In the genomic region with DNA sequence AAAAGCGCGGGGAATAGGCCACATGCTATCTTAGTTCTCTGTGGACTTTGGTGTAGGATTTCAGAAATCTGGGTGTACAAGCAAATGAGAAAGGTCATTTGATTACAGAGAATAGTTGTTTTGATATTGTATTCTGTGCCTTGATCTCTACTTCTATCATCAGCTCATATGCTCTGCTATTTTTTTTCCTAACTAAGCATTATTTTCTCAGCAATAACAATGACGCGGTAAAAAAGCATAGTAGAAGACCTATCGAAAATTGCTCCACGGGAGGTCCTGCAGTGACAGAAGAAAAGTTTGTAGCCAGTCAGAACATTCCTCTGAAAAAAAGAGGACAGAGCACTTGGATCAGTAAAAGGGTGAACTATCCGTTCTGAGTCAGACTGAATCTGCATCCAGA, we compare ENCODE assay signal across 26 cellular contexts. TPM values are rescaled to one million over a fixed set of nuclear protein-coding genes. Genes with fewer than 3 reads are reported as not detected.
DNase-seq lines count a peak whose midpoint lies in the region; ATAC-seq and TF ChIP-seq lines count a peak whose summit lies in the region.
"Had no signal": no experiment of that assay in that cellular context is flagged by ENCODE, and none has a peak within 500 bp of the region (broad histone marks: within the 10 kb centered on the region; RNA-seq: fewer than 3 reads in every experiment).

No MANE protein-coding gene starts in this region.

- no peak for TF ChIP-seq EP300 in stomach (IDR thresholded peaks at IDR 0.05)

- H3K79me1 ChIP-seq in mesenchymal stem cell (replicated peaks; ENCODE audit: low read length, poor library complexity, severe bottlenecking): peaks cover 2% of the 10 kb centered on the region

- no peak overlapping the region for H3K4ac ChIP-seq in mesenchymal stem cell (ENCODE audit: low read depth in 1 of 2, low read length in 2 of 2)

- H3K4me1 ChIP-seq in mesenchymal stem cell (ENCODE audit: control insufficient read depth, insufficient read depth, low read depth, low read length): peaks cover 7% of the 10 kb centered on the region
- peaks cover 26 to 64% (median 38%) of the 10 kb centered on the region in 4 donors for H3K4me1 ChIP-seq in stomach

- H3K27me3 ChIP-seq in mesenchymal stem cell (ENCODE audit: control insufficient read depth in 1 of 2, insufficient read depth in 1 of 2, low read length in 2 of 2) (no peaks in the 10 kb centered on the region), stomach (peaks cover 0 to 13% (median 0%) of the 10 kb centered on the region in 3 donors)
- H3K27me3 ChIP-seq: SJSA1 had no signal

- no peak overlapping the region for H4K91ac ChIP-seq in mesenchymal stem cell (ENCODE audit: low read length)

- H3K27ac Mint-ChIP-seq in activated naive CD8-positive, alpha-beta T cell: no peak overlapping the region
- H3K27ac Mint-ChIP-seq in activated naive CD8-positive, alpha-beta T cell treated with anti-CD3 and anti-CD28 coated beads, Interleukin-2, amount 50 U/mL, for 24 hours: no peak overlapping the region
- no peak overlapping the region for H3K27ac Mint-ChIP-seq in T-cell
- H3K27ac Mint-ChIP-seq: activated naive CD4-positive, alpha-beta T cell treated with anti-CD3 and anti-CD28 coated beads for 36 hours; dendritic cell treated with granulocyte-macrophage colony-stimulating factor and Interleukin-4, amounts not matched to agents 40 ng/mL and 50 ng/mL, for 4 days had no signal

- no peaks in the 10 kb centered on the region for H3K9me3 ChIP-seq in mesenchymal stem cell (ENCODE audit: control insufficient read depth, low read length)
- H3K9me3 ChIP-seq in stomach: no peaks in the 10 kb centered on the region
- H3K9me3 ChIP-seq: HAP-1, left ventricle myocardium inferior, mucosa of descending colon, SJSA1 had no signal

- ATAC-seq in activated naive CD8-positive, alpha-beta T cell treated with anti-CD3 and anti-CD28 coated beads, Interleukin-2, amount 50 U/mL, for 24 hours: no peak
- no peak for ATAC-seq in T-cell (replicated peaks in 1 of 4)
- ATAC-seq in HG02938 (IDR thresholded peaks at IDR 0.05; ENCODE audit: unreplicated experiment): no peak
- no peak for ATAC-seq in GM21390 (IDR thresholded peaks at IDR 0.05; ENCODE audit: unreplicated experiment)
- ATAC-seq: mucosa of descending colon had no signal

- no peak for TF ChIP-seq CTCF in stomach (IDR thresholded peaks at IDR 0.05)

- H3K36me3 Mint-ChIP-seq in activated naive CD8-positive, alpha-beta T cell: no peaks in the 10 kb centered on the region
- H3K36me3 Mint-ChIP-seq in activated naive CD8-positive, alpha-beta T cell treated with anti-CD3 and anti-CD28 coated beads, Interleukin-2, amount 50 U/mL, for 24 hours (ENCODE audit: low read depth): no peaks in the 10 kb centered on the region
- H3K36me3 Mint-ChIP-seq in T-cell: no peaks in the 10 kb centered on the region

- no peak overlapping the region for H2BK15ac ChIP-seq in mesenchymal stem cell (ENCODE audit: low read depth, poor library complexity, severe bottlenecking)

- WGBS in mesenchymal stem cell: 93% methylated on average over 5 of the region's 7 CpGs
- WGBS in stomach, 5 donors: 47 to 83% (median 60%) methylated on average over 7 of the region's 7 CpGs

- no peak overlapping the region for H3K23ac ChIP-seq in mesenchymal stem cell (ENCODE audit: low read length in 2 of 2)

- H2BK12ac ChIP-seq in mesenchymal stem cell (ENCODE audit: low read length in 2 of 2): no peak overlapping the region

- peaks cover 9% of the 10 kb centered on the region for H3K4me1 Mint-ChIP-seq in activated naive CD8-positive, alpha-beta T cell (ENCODE audit: low read depth)
- H3K4me1 Mint-ChIP-seq in activated naive CD8-positive, alpha-beta T cell treated with anti-CD3 and anti-CD28 coated beads, Interleukin-2, amount 50 U/mL, for 24 hours: peaks cover 9% of the 10 kb centered on the region
- peaks cover 0 to 4% (median 4%) of the 10 kb centered on the region in 3 donors for H3K4me1 Mint-ChIP-seq in T-cell

- H3K4me2 ChIP-seq in mesenchymal stem cell (ENCODE audit: low read length, poor library complexity, severe bottlenecking): no peak overlapping the region

- H3K27ac ChIP-seq in mesenchymal stem cell (ENCODE audit: low read length, poor library complexity, severe bottlenecking) (no peak overlapping the region), stomach (peak overlapping the region; percentile 59 to 99 (median 98))
- H3K27ac ChIP-seq: SJSA1 had no signal

- TF ChIP-seq POLR2A in stomach (IDR thresholded peaks at IDR 0.05): no peak

- intact Hi-C loops in stomach (cut with DNase I; ENCODE audit: low total_unique reads): no loop called here

- H3K36me3 ChIP-seq in mesenchymal stem cell (ENCODE audit: control insufficient read depth in 1 of 2, insufficient read depth in 2 of 2, low read depth in 1 of 2, low read length in 2 of 2) (no peaks in the 10 kb centered on the region), stomach (no peaks in the 10 kb centered on the region)
- H3K36me3 ChIP-seq: HAP-1, left ventricle myocardium inferior had no signal

- POLR2A ChIA-PET in T-cell (lab: Charles Lee): no interaction called here

- DNase-seq in activated naive CD8-positive, alpha-beta T cell treated with anti-CD3 and anti-CD28 coated beads, Interleukin-2, amount 50 U/mL, for 24 hours: no peak
- DNase-seq in T-cell (no peak), mesenchymal stem cell (no peak), stomach (no peak), NCI-H748 (lab: John Stamatoyannopoulos, UW; ENCODE audit: unreplicated experiment) (no peak)
- DNase-seq: activated CD4-positive, CD25-positive, alpha-beta regulatory T cell; activated CD8-positive, alpha-beta memory T cell treated with anti-CD3 and anti-CD28 coated beads for 24 hours; activated naive CD4-positive, alpha-beta T cell treated with anti-CD3 and anti-CD28 coated beads for 36 hours; activated T-cell treated with anti-CD3 and anti-CD28 coated beads, Interleukin-2, amount 50 U/mL, for 48 hours; anterior cingulate cortex; C1 segment of cervical spinal cord; DMS153; left ventricle myocardium inferior; MM.1S; mucosa of descending colon; NCI-H1436; NK-92 treated with Interleukin-12 subunit alpha and Interleukin-12 subunit beta, amount 100 ng/mL, for 24 hours; stimulated activated CD4-positive, alpha-beta T cell treated with anti-CD3 and anti-CD28 coated beads, Interleukin-12 subunit alpha, Interleukin-12 subunit beta, amount 100 ng/mL, for 4 hours; stimulated activated CD4-positive, alpha-beta T cell treated with anti-CD3 and anti-CD28 coated beads, Interleukin-4, amount 100 ng/mL, for 4 hours had no signal

- no peak overlapping the region for H2AFZ ChIP-seq in mesenchymal stem cell (ENCODE audit: low read depth, low read length)

- peaks cover 32% of the 10 kb centered on the region for H3K27me3 Mint-ChIP-seq in activated naive CD8-positive, alpha-beta T cell
- H3K27me3 Mint-ChIP-seq in activated naive CD8-positive, alpha-beta T cell treated with anti-CD3 and anti-CD28 coated beads, Interleukin-2, amount 50 U/mL, for 24 hours: peaks cover 27% of the 10 kb centered on the region
- H3K27me3 Mint-ChIP-seq in T-cell: peaks cover 25 to 34% of the 10 kb centered on the region in 2 donors

- H3K14ac ChIP-seq in mesenchymal stem cell (ENCODE audit: low read length in 2 of 2): no peak overlapping the region

- no peak overlapping the region for H3K18ac ChIP-seq in mesenchymal stem cell (ENCODE audit: low read depth in 1 of 2, low read length in 2 of 2)

- no peaks in the 10 kb centered on the region for H3K9me3 Mint-ChIP-seq in activated naive CD8-positive, alpha-beta T cell (ENCODE audit: low read depth)
- no peaks in the 10 kb centered on the region for H3K9me3 Mint-ChIP-seq in activated naive CD8-positive, alpha-beta T cell treated with anti-CD3 and anti-CD28 coated beads, Interleukin-2, amount 50 U/mL, for 24 hours
- no peaks in the 10 kb centered on the region for H3K9me3 Mint-ChIP-seq in T-cell
- H3K9me3 Mint-ChIP-seq: activated naive CD4-positive, alpha-beta T cell treated with anti-CD3 and anti-CD28 coated beads for 36 hours; dendritic cell treated with granulocyte-macrophage colony-stimulating factor and Interleukin-4, amounts not matched to agents 40 ng/mL and 50 ng/mL, for 4 days had no signal

- no peak overlapping the region for H2BK5ac ChIP-seq in mesenchymal stem cell (ENCODE audit: low read depth, low read length, poor library complexity, severe bottlenecking)

- peak overlapping the region; percentile 93 for H3K9ac ChIP-seq in mesenchymal stem cell (ENCODE audit: low read length)

- peak overlapping the region in 1 of 2 experiments; percentile 81 for H3K4me3 ChIP-seq in mesenchymal stem cell (ENCODE audit: insufficient read depth in 1 of 2, low read depth in 1 of 2, low read length in 2 of 2)
- H3K4me3 ChIP-seq in stomach: no peak overlapping the region
- H3K4me3 ChIP-seq: HAP-1, mucosa of descending colon had no signal

- peak overlapping the region; percentile 58 for H3K4me3 Mint-ChIP-seq in activated naive CD8-positive, alpha-beta T cell
- no peak overlapping the region for H3K4me3 Mint-ChIP-seq in activated naive CD8-positive, alpha-beta T cell treated with anti-CD3 and anti-CD28 coated beads, Interleukin-2, amount 50 U/mL, for 24 hours
- H3K4me3 Mint-ChIP-seq in T-cell: peak overlapping the region in 2 of 3 donors; percentile 1 to 7
- H3K4me3 Mint-ChIP-seq: activated naive CD4-positive, alpha-beta T cell treated with anti-CD3 and anti-CD28 coated beads for 36 hours; dendritic cell treated with granulocyte-macrophage colony-stimulating factor and Interleukin-4, amounts not matched to agents 40 ng/mL and 50 ng/mL, for 4 days had no signal

- H4K8ac ChIP-seq in mesenchymal stem cell (ENCODE audit: low read length): no peak overlapping the region

- CTCF ChIA-PET in T-cell (lab: Charles Lee): no interaction called here

- H2AK5ac ChIP-seq in mesenchymal stem cell (ENCODE audit: low read length, severe bottlenecking): peak overlapping the region; percentile 71

- H2BK120ac ChIP-seq in mesenchymal stem cell (ENCODE audit: low read depth, low read length): no peak overlapping the region

RNA-seq across cellular contexts. Expression of a gene that starts 2.8 kb away (rescaled TPM):
- 1 to 10 TPM; 1.6 to 5.7 (median 3.2) TPM for total RNA-seq in T-cell
- polyA plus RNA-seq in mesenchymal stem cell (2013, experiment 1 of 2): 4.5 TPM
- polyA plus RNA-seq in mesenchymal stem cell (2013, experiment 2 of 2): 4.5 TPM
- total RNA-seq in stomach: 10 to 100 TPM; 15.1 to 66.5 (median 29.2) TPM
- 1 to 10 TPM; 1.4 to 2.3 (median 2.0) TPM for polyA plus RNA-seq in stomach
- total RNA-seq: G401 had no signal
